In genomic region chr2:44722002-44722625, GRCh38 we compare ENCODE assay signal across 2 cellular contexts.
TF ChIP-seq lines count a peak whose summit lies in the region.

No MANE protein-coding gene starts in this region.

TF ChIP-seq in HepG2, 621 proteins besides CTCF, POLR2A, EP300 and RAD21:
- TF ChIP-seq CEBPB (IDR thresholded peaks at IDR 0.05; ENCODE audit: borderline replicate concordance, low read depth, low read length) (peak; percentile 59; the same call in 1 of the 2 replicates), ZMAT3 (CRISPR knock-in tag; conservative IDR thresholded peaks at IDR 0.05) (no peak)

TF ChIP-seq in GM12878, 131 proteins besides CTCF, POLR2A, EP300 and RAD21:
- TF ChIP-seq TARDBP (IDR thresholded peaks at IDR 0.05; ENCODE audit: borderline replicate concordance): no peak
- TF ChIP-seq USF2 (IDR thresholded peaks at IDR 0.05; ENCODE audit: borderline replicate concordance, low read depth, low read length): no peak; the same call in 1 of the 2 replicates
- TF ChIP-seq, protein P1, sequence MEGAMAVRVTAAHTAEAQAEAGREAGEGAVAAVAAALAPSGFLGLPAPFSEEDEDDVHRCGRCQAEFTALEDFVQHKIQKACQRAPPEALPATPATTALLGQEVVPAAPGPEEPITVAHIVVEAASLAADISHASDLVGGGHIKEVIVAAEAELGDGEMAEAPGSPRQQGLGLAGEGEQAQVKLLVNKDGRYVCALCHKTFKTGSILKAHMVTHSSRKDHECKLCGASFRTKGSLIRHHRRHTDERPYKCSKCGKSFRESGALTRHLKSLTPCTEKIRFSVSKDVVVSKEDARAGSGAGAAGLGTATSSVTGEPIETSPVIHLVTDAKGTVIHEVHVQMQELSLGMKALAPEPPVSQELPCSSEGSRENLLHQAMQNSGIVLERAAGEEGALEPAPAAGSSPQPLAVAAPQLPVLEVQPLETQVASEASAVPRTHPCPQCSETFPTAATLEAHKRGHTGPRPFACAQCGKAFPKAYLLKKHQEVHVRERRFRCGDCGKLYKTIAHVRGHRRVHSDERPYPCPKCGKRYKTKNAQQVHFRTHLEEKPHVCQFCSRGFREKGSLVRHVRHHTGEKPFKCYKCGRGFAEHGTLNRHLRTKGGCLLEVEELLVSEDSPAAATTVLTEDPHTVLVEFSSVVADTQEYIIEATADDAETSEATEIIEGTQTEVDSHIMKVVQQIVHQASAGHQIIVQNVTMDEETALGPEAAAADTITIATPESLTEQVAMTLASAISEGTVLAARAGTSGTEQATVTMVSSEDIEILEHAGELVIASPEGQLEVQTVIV (IDR thresholded peaks at IDR 0.05; ENCODE audit: borderline replicate concordance, partially characterized antibody): no peak
- TF ChIP-seq IRF4 (IDR thresholded peaks at IDR 0.05; ENCODE audit: low read depth, low read length): no peak
- peak; percentile 65 for TF ChIP-seq RAD51 (IDR thresholded peaks at IDR 0.05)
- no peak for TF ChIP-seq SREBF2 (IDR thresholded peaks at IDR 0.05; ENCODE audit: low read length)
- no peak for TF ChIP-seq NR2F1 (conservative IDR thresholded peaks at IDR 0.05)
- TF ChIP-seq SIX5 (IDR thresholded peaks at IDR 0.05; ENCODE audit: low read depth, low read length, severe bottlenecking): no peak
- peak in 1 of 2 experiments; percentile 21; a peak in 1 of 4 replicates for TF ChIP-seq BHLHE40 (IDR thresholded peaks at IDR 0.05; ENCODE audit: borderline replicate concordance in 1 of 2, low read depth in 2 of 2, low read length in 1 of 2)
- TF ChIP-seq ZZZ3 (IDR thresholded peaks at IDR 0.05; ENCODE audit: control insufficient read depth, insufficient read length, low read depth): no peak
- TF ChIP-seq, protein P2, sequence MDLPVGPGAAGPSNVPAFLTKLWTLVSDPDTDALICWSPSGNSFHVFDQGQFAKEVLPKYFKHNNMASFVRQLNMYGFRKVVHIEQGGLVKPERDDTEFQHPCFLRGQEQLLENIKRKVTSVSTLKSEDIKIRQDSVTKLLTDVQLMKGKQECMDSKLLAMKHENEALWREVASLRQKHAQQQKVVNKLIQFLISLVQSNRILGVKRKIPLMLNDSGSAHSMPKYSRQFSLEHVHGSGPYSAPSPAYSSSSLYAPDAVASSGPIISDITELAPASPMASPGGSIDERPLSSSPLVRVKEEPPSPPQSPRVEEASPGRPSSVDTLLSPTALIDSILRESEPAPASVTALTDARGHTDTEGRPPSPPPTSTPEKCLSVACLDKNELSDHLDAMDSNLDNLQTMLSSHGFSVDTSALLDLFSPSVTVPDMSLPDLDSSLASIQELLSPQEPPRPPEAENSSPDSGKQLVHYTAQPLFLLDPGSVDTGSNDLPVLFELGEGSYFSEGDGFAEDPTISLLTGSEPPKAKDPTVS (IDR thresholded peaks at IDR 0.05; ENCODE audit: low read depth, low read length): no peak
- TF ChIP-seq BCL11A (IDR thresholded peaks at IDR 0.05; ENCODE audit: low read depth, low read length): no peak
- TF ChIP-seq MEF2B (IDR thresholded peaks at IDR 0.05; ENCODE audit: partially characterized antibody, poor library complexity, severe bottlenecking): peak; percentile 47
- TF ChIP-seq ZBTB40 (IDR thresholded peaks at IDR 0.05; ENCODE audit: borderline replicate concordance): 0 out of 2 replicates have a peak, but pooled peaks have one; percentile 21
- TF ChIP-seq ZBTB11 (CRISPR knock-in tag; IDR thresholded peaks at IDR 0.05): no peak
- TF ChIP-seq BACH1 (IDR thresholded peaks at IDR 0.05; ENCODE audit: borderline replicate concordance): no peak
- no peak for TF ChIP-seq TCF12 (IDR thresholded peaks at IDR 0.05; ENCODE audit: low read depth, low read length)
- 0 out of 2 replicates have a peak, but pooled peaks have one; percentile 34 for TF ChIP-seq ATF7 (IDR thresholded peaks at IDR 0.05; ENCODE audit: low read depth)
- TF ChIP-seq ZNF384 (IDR thresholded peaks at IDR 0.05; ENCODE audit: borderline replicate concordance, low read depth, low read length): peak; percentile 78; the same call in 1 of the 2 replicates
- TF ChIP-seq YBX1 (IDR thresholded peaks at IDR 0.05): 0 out of 2 replicates have a peak, but pooled peaks have one; percentile 11
- no peak for TF ChIP-seq JUNB (IDR thresholded peaks at IDR 0.05)
- TF ChIP-seq, protein P3, sequence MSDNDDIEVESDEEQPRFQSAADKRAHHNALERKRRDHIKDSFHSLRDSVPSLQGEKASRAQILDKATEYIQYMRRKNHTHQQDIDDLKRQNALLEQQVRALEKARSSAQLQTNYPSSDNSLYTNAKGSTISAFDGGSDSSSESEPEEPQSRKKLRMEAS (IDR thresholded peaks at IDR 0.05; ENCODE audit: low read depth, low read length): no peak
- no peak for TF ChIP-seq EED (IDR thresholded peaks at IDR 0.05; ENCODE audit: low read depth)
- TF ChIP-seq NFYA (IDR thresholded peaks at IDR 0.05; ENCODE audit: borderline replicate concordance, low read depth, low read length): no peak
- TF ChIP-seq ZNF274 (IDR thresholded peaks at IDR 0.05; ENCODE audit: insufficient read depth, insufficient read length): no peak
- TF ChIP-seq NBN (IDR thresholded peaks at IDR 0.05): no peak
- TF ChIP-seq, protein P4, sequence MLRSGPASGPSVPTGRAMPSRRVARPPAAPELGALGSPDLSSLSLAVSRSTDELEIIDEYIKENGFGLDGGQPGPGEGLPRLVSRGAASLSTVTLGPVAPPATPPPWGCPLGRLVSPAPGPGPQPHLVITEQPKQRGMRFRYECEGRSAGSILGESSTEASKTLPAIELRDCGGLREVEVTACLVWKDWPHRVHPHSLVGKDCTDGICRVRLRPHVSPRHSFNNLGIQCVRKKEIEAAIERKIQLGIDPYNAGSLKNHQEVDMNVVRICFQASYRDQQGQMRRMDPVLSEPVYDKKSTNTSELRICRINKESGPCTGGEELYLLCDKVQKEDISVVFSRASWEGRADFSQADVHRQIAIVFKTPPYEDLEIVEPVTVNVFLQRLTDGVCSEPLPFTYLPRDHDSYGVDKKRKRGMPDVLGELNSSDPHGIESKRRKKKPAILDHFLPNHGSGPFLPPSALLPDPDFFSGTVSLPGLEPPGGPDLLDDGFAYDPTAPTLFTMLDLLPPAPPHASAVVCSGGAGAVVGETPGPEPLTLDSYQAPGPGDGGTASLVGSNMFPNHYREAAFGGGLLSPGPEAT (IDR thresholded peaks at IDR 0.05; ENCODE audit: low read depth): peak; percentile 57; the same call in 1 of the 2 replicates
